Comparison of ENCODE assay signal across 23 cellular contexts in the genomic region with DNA sequence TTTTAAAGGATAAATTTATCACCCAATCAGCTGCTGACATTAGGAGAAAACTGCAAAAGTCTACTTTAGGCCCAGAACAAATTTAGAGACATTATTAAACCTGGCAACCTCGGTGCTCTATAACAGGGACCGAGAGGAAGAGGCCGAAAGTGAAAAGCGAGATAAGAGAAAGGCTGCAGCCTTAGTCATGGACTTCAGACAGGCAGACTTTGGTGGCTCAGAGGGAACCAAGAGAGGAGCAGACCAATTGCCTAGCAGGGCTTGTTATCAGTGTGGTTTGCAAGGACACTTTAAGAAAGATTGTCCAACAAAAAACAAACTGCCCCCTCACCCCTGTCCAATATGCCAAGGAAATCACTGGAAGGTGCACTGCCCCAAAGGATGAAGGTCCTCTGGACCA. TPM values are rescaled to one million over a fixed set of nuclear protein-coding genes. Genes with fewer than 3 reads are reported as not detected.
"Had no signal": no experiment of that assay in that cellular context is flagged by ENCODE, and none has a peak within 500 bp of the region (broad histone marks: within the 10 kb centered on the region; RNA-seq: fewer than 3 reads in every experiment).

No MANE protein-coding gene starts in this region.

- H3K27me3 ChIP-seq: MG63 had no signal

- H3K36me3 ChIP-seq: MG63 had no signal

- H3K9ac ChIP-seq: SK-N-SH had no signal

- DNase-seq: Karpas-422, KG1, MG63, NCI-H1105, NCI-H1417, NCI-H1436 treated with DMSO at 0.1 percent for 48 hours, NCI-H1694, NCI-H187 treated with DMSO at 0.1 percent for 48 hours, NCI-H2029 treated with DMSO at 0.1 percent for 48 hours, NCI-H2171 treated with DMSO at 0.1 percent for 48 hours, NCI-H2227 treated with DMSO at 0.1 percent for 48 hours, NCI-H524, NCI-H526 treated with DMSO at 0.1 percent for 48 hours, NCI-H748 treated with DMSO at 0.1 percent for 48 hours, PC-3, SHP77, SK-N-SH, SW 1271, T-cell had no signal

- H3K27ac ChIP-seq: RWPE1 had no signal

- H3K9me3 ChIP-seq: MG63, SK-N-SH had no signal

- ATAC-seq: Panc1, PC-3, T-cell had no signal

- H3K4me3 ChIP-seq: MG63 had no signal

- H3K4me2 ChIP-seq: SK-N-SH had no signal

RNA-seq across cellular contexts. Expression of gene UGT2B10, which starts 12.8 kb away (rescaled TPM):
- total RNA-seq: NCI-H460, PC-3, SK-MEL-5 had no signal
- polyA plus RNA-seq: SK-N-SH had no signal
